ENCODE assay signal across 8 cellular contexts in genomic region chr11:102452461-102453285, GRCh38. TPM values are rescaled to one million over a fixed set of nuclear protein-coding genes. Genes with fewer than 3 reads are reported as not detected.
DNase-seq lines count a peak whose midpoint lies in the region; ATAC-seq and TF ChIP-seq lines count a peak whose summit lies in the region.

TSS of gene TMEM123 (minus strand) at chr11:102452765. CDS start at chr11:102452623, 142 bp downstream.

- peak; percentile 93 for DNase-seq in DMS79 treated with DMSO at 0.1 percent for 48 hours (lab: John Stamatoyannopoulos, UW)
- DNase-seq in RPMI8226 = peak; percentile 93
- peak; percentile 78 for DNase-seq in activated T-helper 9 cell treated with anti-CD3 and anti-CD28 coated beads, Interleukin-2, amount 50 U/mL, for 16 hours (ENCODE audit: low read depth)
- peak; percentile 57 for DNase-seq in fibroblast of pulmonary artery (ENCODE audit: low read depth)
- DNase-seq in nephron progenitor cell = peak; percentile 86
- DNase-seq in stimulated activated naive CD8-positive, alpha-beta T cell treated with anti-CD3 and anti-CD28 coated beads, Interleukin-15, amount 100 ng/mL, for 72 hours = peak; percentile 93 to 94

- no peaks in the 10 kb centered on the region for H3K9me3 Mint-ChIP-seq in IgD-negative memory B cell
- H3K9me3 Mint-ChIP-seq in nephron progenitor cell = no peaks in the 10 kb centered on the region
- H3K9me3 Mint-ChIP-seq in stimulated activated naive CD8-positive, alpha-beta T cell treated with anti-CD3 and anti-CD28 coated beads, Interleukin-15, amount 100 ng/mL, for 72 hours = no peaks in the 10 kb centered on the region

- H3K27ac Mint-ChIP-seq in IgD-negative memory B cell (peak within 1 kb of the TSS; percentile 96 to 99 (median 98)), nephron progenitor cell (peak within 1 kb of the TSS; percentile 97)
- peak within 1 kb of the TSS; percentile 99 for H3K27ac Mint-ChIP-seq in stimulated activated naive CD8-positive, alpha-beta T cell treated with anti-CD3 and anti-CD28 coated beads, Interleukin-15, amount 100 ng/mL, for 72 hours

- H3K27me3 Mint-ChIP-seq in IgD-negative memory B cell (no peaks in the 10 kb centered on the region), nephron progenitor cell (ENCODE audit: low read depth, poor library complexity) (no peaks in the 10 kb centered on the region)
- no peaks in the 10 kb centered on the region for H3K27me3 Mint-ChIP-seq in stimulated activated naive CD8-positive, alpha-beta T cell treated with anti-CD3 and anti-CD28 coated beads, Interleukin-15, amount 100 ng/mL, for 72 hours

- peak within 1 kb of the TSS; percentile 94 to 100 (median 98) for H3K4me3 Mint-ChIP-seq in IgD-negative memory B cell
- H3K4me3 Mint-ChIP-seq in nephron progenitor cell = peak within 1 kb of the TSS; percentile 99
- H3K4me3 Mint-ChIP-seq in stimulated activated naive CD8-positive, alpha-beta T cell treated with anti-CD3 and anti-CD28 coated beads, Interleukin-15, amount 100 ng/mL, for 72 hours = peak within 1 kb of the TSS; percentile 90 to 97

- H3K4me3 ChIP-seq in fibroblast of pulmonary artery (replicated peaks; ENCODE audit: low read depth, low read length) = peak within 1 kb of the TSS; percentile 79

- no peak for TF ChIP-seq CTCF in fibroblast of pulmonary artery (IDR thresholded peaks at IDR 0.05; ENCODE audit: low read length, missing control alignments)
- TF ChIP-seq CTCF in nephron progenitor cell (IDR thresholded peaks at IDR 0.05) = no peak

- peaks cover 43 to 52% (median 52%) of the 10 kb centered on the region in 3 donors for H3K4me1 Mint-ChIP-seq in IgD-negative memory B cell
- H3K4me1 Mint-ChIP-seq in nephron progenitor cell = peaks cover 73% of the 10 kb centered on the region
- peaks cover 78% of the 10 kb centered on the region for H3K4me1 Mint-ChIP-seq in stimulated activated naive CD8-positive, alpha-beta T cell treated with anti-CD3 and anti-CD28 coated beads, Interleukin-15, amount 100 ng/mL, for 72 hours

- H3K36me3 Mint-ChIP-seq in IgD-negative memory B cell = peaks cover 2% of the 10 kb centered on the region
- peaks cover 1% of the 10 kb centered on the region for H3K36me3 Mint-ChIP-seq in nephron progenitor cell (ENCODE audit: low read depth)

- peak; percentile 58 for ATAC-seq in GM21526 (IDR thresholded peaks at IDR 0.05; ENCODE audit: low FRiP score, unreplicated experiment)
- peak; percentile 77 for ATAC-seq in stimulated activated naive CD8-positive, alpha-beta T cell treated with anti-CD3 and anti-CD28 coated beads, Interleukin-15, amount 100 ng/mL, for 72 hours

RNA-seq across cellular contexts. Expression of gene TMEM123, which starts in this region (rescaled TPM):
- polyA plus RNA-seq in IgD-negative memory B cell = 179 TPM

Comparison
In these comparisons a context has a peak if more than half of its experiments do, and no peak if none do; other contexts are left out.
1. Peak in every context shown above with its lines: DNase-seq, ATAC-seq and H3K4me3 ChIP-seq.